Comparison of ENCODE assay signal across 15 cellular contexts in genomic region chr11:126636911-126637799, GRCh38.
A peak's percentile ranks its signal among the peaks of the same experiment; 100 is the strongest.
DNase-seq lines count a peak whose midpoint lies in the region; ATAC-seq, FAIRE-seq and TF ChIP-seq lines count a peak whose summit lies in the region.
"Had no signal": no experiment of that assay in that cellular context is flagged by ENCODE, and none has a peak within 500 bp of the region (broad histone marks: within the 10 kb centered on the region; RNA-seq: fewer than 3 reads in every experiment).

No MANE protein-coding gene starts in this region.

- no peak overlapping the region for H2BK120ac ChIP-seq in mesendoderm (ENCODE audit: low read depth, low read length)

- no peaks in the 10 kb centered on the region for H3K36me3 ChIP-seq in GM12878 (ENCODE audit: control insufficient read depth in 2 of 2, insufficient read depth in 2 of 2, low read length in 1 of 2)
- no peaks in the 10 kb centered on the region for H3K36me3 ChIP-seq in mesendoderm (ENCODE audit: control insufficient read depth, insufficient read depth, low read length)
- H3K36me3 ChIP-seq in pancreas, result no peaks in the 10 kb centered on the region
- H3K36me3 ChIP-seq: cardiac muscle cell, stomach had no signal

- SMC1A ChIA-PET in GM12878 (lab: Charles Lee; ENCODE audit: uncharacterized antibody, unreplicated experiment), result no interaction called here

- POLR2A ChIA-PET in GM12878 (lab: Charles Lee), result no interaction called here

- no peak overlapping the region for H3K4ac ChIP-seq in mesendoderm (ENCODE audit: low read depth, low read length)

- in situ Hi-C loops in GM12878 (cut with MboI), result no loop called here

- no peak overlapping the region for H4K8ac ChIP-seq in mesendoderm (ENCODE audit: low read depth, low read length)

- RAD21 ChIA-PET in GM12878 (lab: Charles Lee; ENCODE audit: unreplicated experiment), result no interaction called here

- H3K23ac ChIP-seq in mesendoderm (ENCODE audit: low read length), result no peak overlapping the region

- H3K4me1 ChIP-seq in GM12878 (ENCODE audit: control insufficient read depth, insufficient read depth, low read length), result no peaks in the 10 kb centered on the region
- peaks cover 2% of the 10 kb centered on the region for H3K4me1 ChIP-seq in mesendoderm (ENCODE audit: control insufficient read depth, low read depth, low read length)
- no peaks in the 10 kb centered on the region for H3K4me1 ChIP-seq in pancreas
- H3K4me1 ChIP-seq: stomach had no signal

- no peak overlapping the region for H2BK5ac ChIP-seq in mesendoderm (ENCODE audit: low read length)

- H3K9ac ChIP-seq in GM12878 (ENCODE audit: control insufficient read depth, insufficient read depth, low read length) (no peak overlapping the region), mesendoderm (ENCODE audit: low read length) (no peak overlapping the region)

- peak; percentile 22; the same call in 2 of the 3 replicates for ATAC-seq in GM12878
- no peak for ATAC-seq in left ventricle myocardium superior
- ATAC-seq in pancreas, result no peak
- ATAC-seq in GM18511 (IDR thresholded peaks at IDR 0.05; ENCODE audit: unreplicated experiment), result no peak

- CTCF ChIA-PET in GM12878 (lab: Yijun Ruan, JAX), result no interaction called here

- H3K79me1 ChIP-seq in mesendoderm (ENCODE audit: low read length), result no peaks in the 10 kb centered on the region

- no peaks in the 10 kb centered on the region for H3K9me3 ChIP-seq in GM12878 (replicated peaks; ENCODE audit: control insufficient read depth, insufficient read depth, low read length)
- no peaks in the 10 kb centered on the region for H3K9me3 ChIP-seq in pancreas
- H3K9me3 ChIP-seq: stomach had no signal

- no peaks in the 10 kb centered on the region for H4K20me1 ChIP-seq in GM12878 (ENCODE audit: control insufficient read depth, insufficient read depth)

- FAIRE-seq in HTR-8/SVneo (lab: Jason Lieb, UNC) (no peak), GM12878 (lab: Jason Lieb, UNC) (no peak), pancreas (lab: Jason Lieb, UNC) (no peak)

- H3K27ac ChIP-seq in GM12878 (ENCODE audit: control insufficient read depth, insufficient read depth), result no peak overlapping the region
- H3K27ac ChIP-seq in mesendoderm (ENCODE audit: low read depth, low read length), result peak overlapping the region; percentile 9
- no peak overlapping the region for H3K27ac ChIP-seq in pancreas
- H3K27ac ChIP-seq: cardiac muscle cell, HL-60, SK-N-MC, stomach had no signal

- no peak overlapping the region for H2AK5ac ChIP-seq in mesendoderm (ENCODE audit: low read length)

- H3K27me3 ChIP-seq in GM12878 (replicated peaks in 1 of 2; ENCODE audit: control insufficient read depth in 2 of 2, insufficient read depth in 2 of 2, low read length in 1 of 2) (peaks cover 0 to 8% of the 10 kb centered on the region in 2 experiments; a peak in 1 of 4 replicates), mesendoderm (ENCODE audit: insufficient read depth, low read length, poor library complexity) (no peaks in the 10 kb centered on the region), pancreas (no peaks in the 10 kb centered on the region)

- H3K18ac ChIP-seq in mesendoderm (ENCODE audit: low read length), result no peak overlapping the region

- no peak for TF ChIP-seq RAD21 in GM12878 (IDR thresholded peaks at IDR 0.05; ENCODE audit: insufficient read depth, low read depth, low read length)

- H3K4me3 ChIP-seq in AG10803 (ENCODE audit: low read length) (no peak overlapping the region), GM12878 (no peak overlapping the region), mesendoderm (ENCODE audit: low read length) (no peak overlapping the region), pancreas (no peak overlapping the region)
- H3K4me3 ChIP-seq: cardiac muscle cell, SK-N-MC, stomach had no signal

- H3K79me2 ChIP-seq in GM12878 (ENCODE audit: control insufficient read depth, insufficient read depth, low read length) (no peaks in the 10 kb centered on the region), mesendoderm (ENCODE audit: control insufficient read depth, insufficient read depth, low read length) (no peaks in the 10 kb centered on the region)

- TF ChIP-seq POLR2A in GM12878 (IDR thresholded peaks at IDR 0.05; ENCODE audit: low read depth, low read length), result no peak

- TF ChIP-seq CTCF in AG10803 (conservative IDR thresholded peaks at IDR 0.05; ENCODE audit: low read length) (no peak), GM12878 (IDR thresholded peaks at IDR 0.05 in 2 of 3, conservative IDR thresholded peaks at IDR 0.05 in 1 of 3; ENCODE audit: control insufficient read depth in 2 of 3, extremely low read depth in 1 of 3, insufficient read depth in 1 of 3, low read depth in 3 of 3, low read length in 3 of 3) (no peak), pancreas (IDR thresholded peaks at IDR 0.05) (no peak)

- DNase-seq in AG10803 (ENCODE audit: low read depth) (peak; percentile 83), HTR-8/SVneo (ENCODE audit: insufficient read length, low spot score) (peak; percentile 28), GM12878 (ENCODE audit: low read depth, low spot score) (no peak), mesendoderm (peak; percentile 61), left ventricle myocardium superior (no peak), pancreas (no peak)
- no peak for DNase-seq in central memory CD4-positive, alpha-beta T cell
- DNase-seq: NCI-H1092; NCI-H748 treated with DMSO at 0.1 percent for 48 hours; stimulated activated CD4-positive, alpha-beta T cell treated with anti-CD3 and anti-CD28 coated beads, Interleukin-4, amount 100 ng/mL, for 4 hours; stomach had no signal

- H3K56ac ChIP-seq in mesendoderm (ENCODE audit: low read length), result no peak overlapping the region

- H2AFZ ChIP-seq in GM12878 (ENCODE audit: control insufficient read depth, low read depth, low read length), result no peak overlapping the region

- H3K4me2 ChIP-seq in GM12878 (ENCODE audit: control insufficient read depth, insufficient read depth) (no peak overlapping the region), mesendoderm (ENCODE audit: low read length) (no peak overlapping the region)

- intact Hi-C loops in GM12878 (cut with micrococcal nuclease; ENCODE audit: unreplicated experiment), result no loop called here
- intact Hi-C loops in left ventricle myocardium superior (cut with micrococcal nuclease), result no loop called here
- intact Hi-C loops in pancreas (cut with DNase I), result no loop called here

- no peak overlapping the region for H2BK15ac ChIP-seq in mesendoderm (replicated peaks; ENCODE audit: low read depth)

- H4K5ac ChIP-seq in mesendoderm (ENCODE audit: low read length), result no peak overlapping the region

- no peak for TF ChIP-seq EP300 in GM12878 (IDR thresholded peaks at IDR 0.05; ENCODE audit: borderline replicate concordance in 1 of 2, control insufficient read depth in 1 of 2, low read depth in 2 of 2, low read length in 2 of 2)

- 12% methylated on average over 5 of the region's 5 CpGs for WGBS in GM12878 (ENCODE audit: insufficient coverage, insufficient replicate concordance, low lambda C conversion rate, missing lambda C conversion rate)
- WGBS in mesendoderm (ENCODE audit: extremely low coverage, insufficient coverage, low lambda C conversion rate), result no CpG with 5 or more reads among the region's 5 CpGs
- 75 to 77% methylated on average over 5 of the region's 5 CpGs for WGBS in pancreas, 2 donors

- no TSS peak for BruUV-seq in GM12878 (replicated peaks; lab: Mats Ljungman, UMichigan)

TF ChIP-seq in GM12878, 131 proteins besides CTCF, POLR2A, EP300 and RAD21:
- TF ChIP-seq RAD51 (IDR thresholded peaks at IDR 0.05) (no peak), TAF1 (IDR thresholded peaks at IDR 0.05; ENCODE audit: borderline replicate concordance, low read depth, low read length) (no peak), NBN (IDR thresholded peaks at IDR 0.05) (no peak), HDAC2 (IDR thresholded peaks at IDR 0.05) (no peak), E2F4 (IDR thresholded peaks at IDR 0.05; ENCODE audit: low read depth, low read length) (no peak), HSF1 (IDR thresholded peaks at IDR 0.05; ENCODE audit: low read depth, low read length) (no peak)

Comparison
In these comparisons a context has a peak if more than half of its experiments do, and no peak if none do; other contexts are left out.
1. DNase-seq: peak in AG10803 (single experiment), HTR-8/SVneo (single experiment) and mesendoderm (single experiment); none in GM12878 (single experiment), left ventricle myocardium superior (single experiment), central memory CD4-positive, alpha-beta T cell (single experiment) and pancreas (0 of 6).